ENCODE assay signal across 15 cellular contexts in the genomic region with DNA sequence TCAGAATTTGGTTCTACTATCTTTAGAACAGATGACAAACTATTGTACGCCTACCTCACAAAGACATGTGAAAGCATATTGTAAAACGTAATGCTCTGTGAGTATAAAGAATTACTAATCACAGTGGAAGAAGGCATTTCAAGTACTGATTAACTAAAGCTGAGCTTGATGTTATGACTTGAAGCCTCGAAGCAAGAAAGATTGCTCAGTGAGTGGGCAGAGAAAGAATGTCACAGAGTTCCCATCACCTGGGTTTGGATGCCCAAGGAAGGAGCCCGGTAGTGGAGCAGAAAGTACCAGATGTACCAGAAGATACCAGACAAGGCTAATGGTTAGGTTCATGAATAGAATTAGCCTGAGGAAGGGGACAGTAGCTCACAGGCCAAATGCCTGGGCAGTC. TPM values are rescaled to one million over a fixed set of nuclear protein-coding genes. Genes with fewer than 3 reads are reported as not detected.
A peak's percentile ranks its signal among the peaks of the same experiment; 100 is the strongest.
DNase-seq lines count a peak whose midpoint lies in the region; ATAC-seq and TF ChIP-seq lines count a peak whose summit lies in the region.
"Had no signal": no experiment of that assay in that cellular context is flagged by ENCODE, and none has a peak within 500 bp of the region (broad histone marks: within the 10 kb centered on the region; RNA-seq: fewer than 3 reads in every experiment).

No MANE protein-coding gene starts in this region.

- no peaks in the 10 kb centered on the region for H3F3A ChIP-seq in PC-9 (ENCODE audit: insufficient read depth, low read depth)

- H3K4me2 ChIP-seq in PC-9: no peak overlapping the region
- H3K4me2 ChIP-seq: BLaER1 treated with 17β-estradiol and CSF1 and Interleukin-3, amounts not matched to agents 10 nM and 100 nM had no signal

- H3K79me2 ChIP-seq in PC-9 (ENCODE audit: low read depth): no peaks in the 10 kb centered on the region

- H3K4me3 ChIP-seq in PC-9 (no peak overlapping the region), kidney epithelial cell (ENCODE audit: low read depth, low read length) (no peak overlapping the region)
- H3K4me3 ChIP-seq: BLaER1 treated with 17β-estradiol and CSF1 and Interleukin-3, amounts not matched to agents 10 nM and 100 nM; HAP-1 had no signal

- no TSS peak for BruUV-seq in PC-9 (replicated peaks; lab: Mats Ljungman, UMichigan)

- no peak for ATAC-seq in HG03439 (IDR thresholded peaks at IDR 0.05; ENCODE audit: unreplicated experiment)
- ATAC-seq in activated T-cell treated with anti-CD3 and anti-CD28 coated beads, Interleukin-2, amount 50 U/mL, for 72 hours (replicated peaks in 1 of 2): no peak

- H3K27me3 ChIP-seq in PC-9 (ENCODE audit: insufficient read depth, low read depth) (no peaks in the 10 kb centered on the region), kidney epithelial cell (ENCODE audit: control insufficient read depth, insufficient read depth, low read length) (no peaks in the 10 kb centered on the region)
- H3K27me3 ChIP-seq: BLaER1 treated with 17β-estradiol and CSF1 and Interleukin-3, amounts not matched to agents 10 nM and 100 nM had no signal

- CTCF ChIA-PET in PC-9 (lab: Charles Lee) (interaction anchor here (0.6 kb wide), 1 partner anchor 17 kb away, joined by 3 read pairs; no protein-coding TSS in a partner anchor), RWPE1 (lab: Yijun Ruan, JAX) (no interaction called here)

- H3K36me3 Mint-ChIP-seq in activated T-cell treated with anti-CD3 and anti-CD28 coated beads, Interleukin-2, amount 50 U/mL, for 72 hours (ENCODE audit: insufficient read depth in 2 of 2): no peaks in the 10 kb centered on the region

- H3K27me3 Mint-ChIP-seq in activated T-cell treated with anti-CD3 and anti-CD28 coated beads, Interleukin-2, amount 50 U/mL, for 72 hours (ENCODE audit: low read depth): peaks cover 18% of the 10 kb centered on the region

- no peak overlapping the region for H3K4me3 Mint-ChIP-seq in activated T-cell treated with anti-CD3 and anti-CD28 coated beads, Interleukin-2, amount 50 U/mL, for 72 hours
- H3K4me3 Mint-ChIP-seq: CD4-positive, CD25-positive, alpha-beta regulatory T cell had no signal

- POLR2A ChIA-PET in PC-9 (lab: Charles Lee; ENCODE audit: unreplicated experiment) (interaction anchor here (0.6 kb wide), 1 partner anchor 339 kb away, joined by 3 read pairs; no protein-coding TSS in a partner anchor), RWPE1 (lab: Yijun Ruan, JAX; ENCODE audit: low non-redundant PET) (no interaction called here)

- H3K36me3 ChIP-seq in PC-9 (ENCODE audit: low read depth) (no peaks in the 10 kb centered on the region), kidney epithelial cell (ENCODE audit: control insufficient read depth, insufficient read depth, low read length) (no peaks in the 10 kb centered on the region)
- H3K36me3 ChIP-seq: BLaER1 treated with 17β-estradiol and CSF1 and Interleukin-3, amounts not matched to agents 10 nM and 100 nM; HAP-1 had no signal

- intact Hi-C loops in PC-9 (cut with micrococcal nuclease; ENCODE audit: unreplicated experiment): no loop called here

- in situ Hi-C loops in ACHN (cut with HindIII; ENCODE audit: low pct_ligation_motif_present, low pct_unique_long_range_greater_than_20kb, low sequenced_read_pairs): no loop called here

- DNase-seq in ACHN (peak; percentile 87), PC-9 (no peak), kidney epithelial cell (ENCODE audit: low read depth) (peak; percentile 79), putamen (ENCODE audit: low spot score) (peak; percentile 50), RWPE1 (ENCODE audit: low spot score) (no peak)
- DNase-seq in activated T-cell treated with anti-CD3 and anti-CD28 coated beads, Interleukin-2, amount 50 U/mL, for 72 hours: no peak
- DNase-seq: 8988T; Calu3; CD4-positive, CD25-positive, alpha-beta regulatory T cell; DMS 273 treated with DMSO at 0.1 percent for 48 hours; GOT3 had no signal

- no peaks in the 10 kb centered on the region for H3K4me1 ChIP-seq in PC-9 (replicated peaks; ENCODE audit: insufficient read depth)
- H3K4me1 ChIP-seq: BLaER1 treated with 17β-estradiol and CSF1 and Interleukin-3, amounts not matched to agents 10 nM and 100 nM; HAP-1 had no signal

- H3K9me3 ChIP-seq in PC-9 (ENCODE audit: insufficient read depth, low read depth): no peaks in the 10 kb centered on the region
- H3K9me3 ChIP-seq: HAP-1 had no signal

- H3K9me3 Mint-ChIP-seq in activated T-cell treated with anti-CD3 and anti-CD28 coated beads, Interleukin-2, amount 50 U/mL, for 72 hours: no peaks in the 10 kb centered on the region

- TF ChIP-seq CTCF in PC-9 (conservative IDR thresholded peaks at IDR 0.05) (no peak), kidney epithelial cell (IDR thresholded peaks at IDR 0.05; ENCODE audit: insufficient read depth, low read length, poor library complexity, severe bottlenecking) (no peak), RWPE1 (conservative IDR thresholded peaks at IDR 0.05; ENCODE audit: low read depth) (no peak)

- no peaks in the 10 kb centered on the region for H3K9me2 ChIP-seq in PC-9 (ENCODE audit: insufficient read depth)

- H3K4me1 Mint-ChIP-seq in activated T-cell treated with anti-CD3 and anti-CD28 coated beads, Interleukin-2, amount 50 U/mL, for 72 hours (ENCODE audit: low read depth): no peaks in the 10 kb centered on the region
- H3K4me1 Mint-ChIP-seq: CD4-positive, CD25-positive, alpha-beta regulatory T cell had no signal

- peak overlapping the region; percentile 2; the same call in 1 of the 2 replicates for H2AFZ ChIP-seq in PC-9

- H4K20me1 ChIP-seq in PC-9 (ENCODE audit: insufficient read depth): no peaks in the 10 kb centered on the region
- H4K20me1 ChIP-seq: BLaER1 treated with 17β-estradiol and CSF1 and Interleukin-3, amounts not matched to agents 10 nM and 100 nM had no signal

- no peak overlapping the region for H3K27ac Mint-ChIP-seq in activated T-cell treated with anti-CD3 and anti-CD28 coated beads, Interleukin-2, amount 50 U/mL, for 72 hours

- H3K27ac ChIP-seq in PC-9 (no peak overlapping the region), RWPE1 (no peak overlapping the region)
- H3K27ac ChIP-seq: BLaER1 treated with 17β-estradiol and CSF1 and Interleukin-3, amounts not matched to agents 10 nM and 100 nM; HL-60 had no signal

RNA-seq across cellular contexts. Expression of a gene that starts 39.5 kb away (rescaled TPM):
- total RNA-seq in PC-9 (2021): 20.8 and 21.1 TPM in 2 replicates
- total RNA-seq in kidney epithelial cell: 10.4 and 11.7 TPM in 2 replicates
- total RNA-seq in activated T-cell treated with anti-CD3 and anti-CD28 coated beads, Interleukin-2, amount 50 U/mL, for 72 hours: 1 to 10 TPM in 1 of 2 donors, under 1 TPM in 1; 0.72 to 2.0 TPM

Comparison
In these comparisons a context has a peak if more than half of its experiments do, and no peak if none do; other contexts are left out.
1. DNase-seq: peak in ACHN (single experiment), kidney epithelial cell (single experiment) and putamen (single experiment); none in PC-9 (0 of 2), RWPE1 (single experiment) and activated T-cell treated with anti-CD3 and anti-CD28 coated beads, Interleukin-2, amount 50 U/mL, for 72 hours (0 of 2).